ENCODE assay signal across 28 cellular contexts in the genomic region with DNA sequence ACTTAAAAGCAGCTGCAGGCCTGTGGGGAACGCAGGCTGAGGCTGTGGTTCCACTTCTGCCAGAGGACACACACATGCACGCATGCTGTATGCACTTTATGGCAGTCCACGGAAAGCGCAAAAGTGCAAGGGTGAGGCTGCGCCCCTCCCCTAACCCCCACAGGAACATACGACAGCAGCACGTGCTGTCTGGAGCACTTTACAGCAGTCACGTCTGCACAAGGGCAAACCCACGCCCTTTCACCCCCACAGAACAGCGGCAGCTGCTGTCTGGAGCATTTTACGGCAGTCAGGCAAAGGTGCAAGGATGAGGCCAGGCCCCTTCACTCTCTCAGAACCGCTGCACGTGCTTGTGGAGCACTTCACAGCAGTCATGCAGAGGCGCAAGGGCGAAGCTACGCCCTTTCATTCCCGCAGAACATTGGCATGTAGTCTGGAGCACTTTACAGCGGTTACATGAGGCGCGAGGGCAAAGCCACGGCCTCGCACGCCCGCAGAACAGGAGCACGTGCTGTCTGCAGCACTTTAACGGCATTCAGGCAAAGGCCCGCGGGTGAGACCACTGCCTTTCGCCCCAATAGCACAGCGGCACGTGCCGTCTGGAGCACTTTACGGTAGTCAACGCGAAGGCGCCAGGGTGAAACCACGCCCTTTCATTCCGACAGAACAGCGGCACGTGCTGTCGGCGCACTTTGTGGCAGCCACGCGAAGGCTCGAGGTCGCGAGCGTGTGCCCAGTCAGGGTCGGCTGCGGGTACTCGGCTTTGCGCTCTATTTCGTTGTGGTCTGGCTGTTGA. TPM values are rescaled to one million over a fixed set of nuclear protein-coding genes. Genes with fewer than 3 reads are reported as not detected.
"Had no signal": no experiment of that assay in that cellular context is flagged by ENCODE, and none has a peak within 500 bp of the region (broad histone marks: within the 10 kb centered on the region; RNA-seq: fewer than 3 reads in every experiment).

A gene (plus strand): TSS at position 688 of the 796 bp plus-strand sequence. CDS start 138 bp downstream, outside the sequence.

- H3K27ac ChIP-seq: body of pancreas, neural progenitor cell, ovary, right lobe of liver, spleen, tibial nerve had no signal

- H3K4me3 ChIP-seq: body of pancreas, dorsolateral prefrontal cortex, neural progenitor cell, ovary, right lobe of liver, spleen, tibial nerve had no signal

- H3K4me3 Mint-ChIP-seq: activated CD4-positive, alpha-beta T cell treated with anti-CD3 and anti-CD28 coated beads, Interleukin-2, amount 10 ng/mL, durations not matched to agents 7 days and 5 days; activated CD8-positive, alpha-beta T cell treated with anti-CD3 and anti-CD28 coated beads, Interleukin-2, amount 10 ng/mL, durations not matched to agents 7 days and 5 days; activated naive CD8-positive, alpha-beta T cell treated with anti-CD3 and anti-CD28 coated beads, Interleukin-2, amount 10 ng/mL, durations not matched to agents 7 days and 5 days; activated T-cell treated with anti-CD3 and anti-CD28 coated beads, Interleukin-2, amount 50 U/mL, for 24 hours; memory B cell; naive B cell; neural progenitor cell; stimulated activated memory B cell treated with anti-CD40 and anti-IgM and Interleukin-4, amounts not matched to agents 10 μg/mL and 1 μg/mL and 100 μg/mL, for 72 hours had no signal

- H3K9me3 ChIP-seq: body of pancreas, ovary, right lobe of liver, tibial nerve had no signal

- H3K4me2 ChIP-seq: neural progenitor cell had no signal

- H3K4me1 ChIP-seq: body of pancreas, neural progenitor cell, right lobe of liver, spleen, tibial nerve had no signal

- H2AFZ ChIP-seq: neural progenitor cell had no signal

- H3K36me3 Mint-ChIP-seq: neural progenitor cell had no signal

- H3K9ac ChIP-seq: neural progenitor cell had no signal

- H3K27ac Mint-ChIP-seq: activated CD4-positive, alpha-beta T cell treated with anti-CD3 and anti-CD28 coated beads, Interleukin-2, amount 10 ng/mL, durations not matched to agents 7 days and 5 days; activated CD8-positive, alpha-beta T cell treated with anti-CD3 and anti-CD28 coated beads, Interleukin-2, amount 10 ng/mL, durations not matched to agents 7 days and 5 days; activated naive CD8-positive, alpha-beta T cell treated with anti-CD3 and anti-CD28 coated beads, Interleukin-2, amount 10 ng/mL, durations not matched to agents 7 days and 5 days; activated T-cell treated with anti-CD3 and anti-CD28 coated beads, Interleukin-2, amount 50 U/mL, for 24 hours; activated T-helper 2 cell treated with anti-CD3 and anti-CD28 coated beads, Interferon-gamma antibody, Interleukin-2, Interleukin-4, amounts not matched to agents 10 μg/mL and 5 μg/mL and 100 μg/mL, durations not matched to agents 14 hours and 24 hours and 36 hours; memory B cell; stimulated activated memory B cell treated with anti-CD40 and anti-IgM and Interleukin-4, amounts not matched to agents 10 μg/mL and 1 μg/mL and 100 μg/mL, for 72 hours had no signal

- H3K36me3 ChIP-seq: neural progenitor cell, ovary had no signal

- DNase-seq: activated CD4-positive, alpha-beta T cell treated with anti-CD3 and anti-CD28 coated beads, Interleukin-2, amount 10 ng/mL, durations not matched to agents 7 days and 5 days; activated CD8-positive, alpha-beta T cell treated with anti-CD3 and anti-CD28 coated beads, Interleukin-2, amount 10 ng/mL, durations not matched to agents 7 days and 5 days; activated naive CD4-positive, alpha-beta T cell treated with Interleukin-2 at 50 U/mL for 16 hours; activated naive CD8-positive, alpha-beta T cell treated with anti-CD3 and anti-CD28 coated beads, Interleukin-2, amount 10 ng/mL, durations not matched to agents 7 days and 5 days; activated T-cell treated with anti-CD3 and anti-CD28 coated beads, Interleukin-2, amount 50 U/mL, for 24 hours; body of pancreas; caudate nucleus; dorsolateral prefrontal cortex; foreskin melanocyte; head of caudate nucleus; kidney glomerular epithelial cell; naive B cell; ovary; right lobe of liver; spleen; stimulated activated CD4-positive, alpha-beta T cell treated with anti-CD3 and anti-CD28 coated beads, Interleukin-4, amount 100 ng/mL, for 4 hours; T1000 had no signal

- H3K27me3 ChIP-seq: body of pancreas, neural progenitor cell, ovary, spleen had no signal

- H3K4me1 Mint-ChIP-seq: activated CD4-positive, alpha-beta T cell treated with anti-CD3 and anti-CD28 coated beads, Interleukin-2, amount 10 ng/mL, durations not matched to agents 7 days and 5 days; activated naive CD8-positive, alpha-beta T cell treated with anti-CD3 and anti-CD28 coated beads, Interleukin-2, amount 10 ng/mL, durations not matched to agents 7 days and 5 days; memory B cell; naive B cell; neural progenitor cell; stimulated activated memory B cell treated with anti-CD40 and anti-IgM and Interleukin-4, amounts not matched to agents 10 μg/mL and 1 μg/mL and 100 μg/mL, for 72 hours had no signal

- H3K9me3 Mint-ChIP-seq: activated CD4-positive, alpha-beta T cell treated with anti-CD3 and anti-CD28 coated beads, Interleukin-2, amount 10 ng/mL, durations not matched to agents 7 days and 5 days; activated naive CD8-positive, alpha-beta T cell treated with anti-CD3 and anti-CD28 coated beads, Interleukin-2, amount 10 ng/mL, durations not matched to agents 7 days and 5 days; activated T-helper 2 cell treated with anti-CD3 and anti-CD28 coated beads, Interferon-gamma antibody, Interleukin-2, Interleukin-4, amounts not matched to agents 10 μg/mL and 5 μg/mL and 100 μg/mL, durations not matched to agents 14 hours and 24 hours and 36 hours; memory B cell; stimulated activated memory B cell treated with anti-CD40 and anti-IgM and Interleukin-4, amounts not matched to agents 10 μg/mL and 1 μg/mL and 100 μg/mL, for 72 hours had no signal

- H3K27me3 Mint-ChIP-seq: activated CD4-positive, alpha-beta T cell treated with anti-CD3 and anti-CD28 coated beads, Interleukin-2, amount 10 ng/mL, durations not matched to agents 7 days and 5 days; activated naive CD8-positive, alpha-beta T cell treated with anti-CD3 and anti-CD28 coated beads, Interleukin-2, amount 10 ng/mL, durations not matched to agents 7 days and 5 days; memory B cell; naive B cell; stimulated activated memory B cell treated with anti-CD40 and anti-IgM and Interleukin-4, amounts not matched to agents 10 μg/mL and 1 μg/mL and 100 μg/mL, for 72 hours had no signal

RNA-seq across cellular contexts. Expression of the gene that starts here (rescaled TPM):
- total RNA-seq: activated CD4-positive, alpha-beta T cell treated with anti-CD3 and anti-CD28 coated beads, Interleukin-2, amount 10 ng/mL, durations not matched to agents 7 days and 5 days; activated CD8-positive, alpha-beta T cell treated with anti-CD3 and anti-CD28 coated beads, Interleukin-2, amount 10 ng/mL, durations not matched to agents 7 days and 5 days; activated naive CD8-positive, alpha-beta T cell treated with anti-CD3 and anti-CD28 coated beads, Interleukin-2, amount 10 ng/mL, durations not matched to agents 7 days and 5 days; activated T-helper 2 cell treated with anti-CD3 and anti-CD28 coated beads, Interferon-gamma antibody, Interleukin-2, Interleukin-4, amounts not matched to agents 10 μg/mL and 5 μg/mL and 100 μg/mL, durations not matched to agents 14 hours and 24 hours and 36 hours; body of pancreas; dorsolateral prefrontal cortex; epithelial cell of proximal tubule; liver; mononuclear cell; ovary; pulmonary artery endothelial cell; right lobe of liver; spleen; subcutaneous adipose tissue; T-helper 1 cell treated with Interleukin-12 subunit alpha and Interleukin-12 subunit beta and Interleukin-4 antibody, amounts not matched to agents 30 ng/mL and 1 ng/mL, for 36 hours; tibial nerve had no signal
- polyA plus RNA-seq: liver, ovary had no signal
